Comparison of ENCODE assay signal across 13 cellular contexts in genomic region chr6:132190815-132191175, GRCh38.
DNase-seq lines count a peak whose midpoint lies in the region; ATAC-seq and TF ChIP-seq lines count a peak whose summit lies in the region.
"Had no signal": no experiment of that assay in that cellular context is flagged by ENCODE, and none has a peak within 500 bp of the region (broad histone marks: within the 10 kb centered on the region; RNA-seq: fewer than 3 reads in every experiment).

No MANE protein-coding gene starts in this region.

- H3K27me3 ChIP-seq in SU-DHL-6 (ENCODE audit: low read length) (no peaks in the 10 kb centered on the region), vagina (no peaks in the 10 kb centered on the region)
- H3K27me3 ChIP-seq: upper lobe of left lung had no signal

- TF ChIP-seq POLR2A in vagina (IDR thresholded peaks at IDR 0.05), result no peak

- no peaks in the 10 kb centered on the region for H3K79me2 ChIP-seq in SU-DHL-6 (ENCODE audit: insufficient read depth, low read length)

- H3K36me3 Mint-ChIP-seq in activated naive CD8-positive, alpha-beta T cell treated with anti-CD3 and anti-CD28 coated beads, Interleukin-2, amount 50 U/mL, for 24 hours (ENCODE audit: low read depth), result no peaks in the 10 kb centered on the region
- H3K36me3 Mint-ChIP-seq in activated naive CD8-positive, alpha-beta T cell treated with anti-CD3 and anti-CD28 coated beads for 36 hours, result no peaks in the 10 kb centered on the region

- H3K9me2 ChIP-seq in SU-DHL-6 (replicated peaks; ENCODE audit: insufficient read depth, low read length), result no peaks in the 10 kb centered on the region

- H3K27ac Mint-ChIP-seq in activated naive CD8-positive, alpha-beta T cell treated with anti-CD3 and anti-CD28 coated beads, Interleukin-2, amount 50 U/mL, for 24 hours, result peak overlapping the region; percentile 84
- no peak overlapping the region for H3K27ac Mint-ChIP-seq in activated naive CD8-positive, alpha-beta T cell treated with anti-CD3 and anti-CD28 coated beads for 36 hours

- H3K27ac ChIP-seq in SU-DHL-6 (ENCODE audit: low read depth, low read length), result no peak overlapping the region
- H3K27ac ChIP-seq in vagina, result peak overlapping the region; percentile 21
- H3K27ac ChIP-seq: upper lobe of left lung had no signal

- TF ChIP-seq CTCF in SU-DHL-6 (IDR thresholded peaks at IDR 0.05; ENCODE audit: insufficient read depth, low read length, poor library complexity, severe bottlenecking) (no peak), vagina (IDR thresholded peaks at IDR 0.05) (no peak)

- H3F3A ChIP-seq in SU-DHL-6 (ENCODE audit: insufficient read depth), result no peaks in the 10 kb centered on the region

- H3K4me1 ChIP-seq in vagina, result no peaks in the 10 kb centered on the region
- H3K4me1 ChIP-seq: upper lobe of left lung had no signal

- no peak overlapping the region for H3K4me2 ChIP-seq in SU-DHL-6 (ENCODE audit: low read depth, low read length, poor library complexity, severe bottlenecking)

- H4K20me1 ChIP-seq in SU-DHL-6 (ENCODE audit: low read depth, low read length), result no peaks in the 10 kb centered on the region

- H3K9me3 ChIP-seq in SU-DHL-6 (ENCODE audit: insufficient read depth, low read length) (no peaks in the 10 kb centered on the region), vagina (no peaks in the 10 kb centered on the region)
- H3K9me3 ChIP-seq: upper lobe of left lung had no signal

- no peak overlapping the region for H3K9ac ChIP-seq in SU-DHL-6 (ENCODE audit: low read length)

- no peak for DNase-seq in activated naive CD8-positive, alpha-beta T cell treated with anti-CD3 and anti-CD28 coated beads, Interleukin-2, amount 50 U/mL, for 24 hours
- DNase-seq in activated naive CD8-positive, alpha-beta T cell treated with anti-CD3 and anti-CD28 coated beads for 36 hours, result no peak
- peak; percentile 44 for DNase-seq in foreskin melanocyte
- no peak for DNase-seq in vagina (ENCODE audit: extremely low spot score in 2 of 2)
- DNase-seq in stimulated activated CD4-positive, alpha-beta T cell treated with anti-CD3 and anti-CD28 coated beads, Interleukin-2, amount 100 ng/mL, for 24 hours, result no peak
- DNase-seq in NCI-H1930 (lab: John Stamatoyannopoulos, UW), result no peak
- DNase-seq in cerebellum (ENCODE audit: low spot score), result no peak
- DNase-seq: activated CD8-positive, alpha-beta memory T cell treated with anti-CD3 and anti-CD28 coated beads for 24 hours; cerebellar nuclear complex; SIG-M5; stimulated activated CD4-positive, alpha-beta T cell treated with anti-CD3 and anti-CD28 coated beads, Interleukin-4, amount 100 ng/mL, for 4 hours; upper lobe of left lung had no signal

- H3K4me3 ChIP-seq in SU-DHL-6 (ENCODE audit: insufficient read depth, low read length, poor library complexity, severe bottlenecking) (no peak overlapping the region), vagina (no peak overlapping the region)
- H3K4me3 ChIP-seq: upper lobe of left lung had no signal

- H3K36me3 ChIP-seq in SU-DHL-6 (ENCODE audit: low read length) (no peaks in the 10 kb centered on the region), vagina (no peaks in the 10 kb centered on the region)
- H3K36me3 ChIP-seq: upper lobe of left lung had no signal

- ATAC-seq in activated naive CD8-positive, alpha-beta T cell treated with anti-CD3 and anti-CD28 coated beads, Interleukin-2, amount 50 U/mL, for 24 hours, result no peak

- H3K4me3 Mint-ChIP-seq in activated naive CD8-positive, alpha-beta T cell treated with anti-CD3 and anti-CD28 coated beads, Interleukin-2, amount 50 U/mL, for 24 hours, result no peak overlapping the region
- H3K4me3 Mint-ChIP-seq in activated naive CD8-positive, alpha-beta T cell treated with anti-CD3 and anti-CD28 coated beads for 36 hours, result no peak overlapping the region

- peaks cover 19% of the 10 kb centered on the region for H3K4me1 Mint-ChIP-seq in activated naive CD8-positive, alpha-beta T cell treated with anti-CD3 and anti-CD28 coated beads, Interleukin-2, amount 50 U/mL, for 24 hours
- H3K4me1 Mint-ChIP-seq in activated naive CD8-positive, alpha-beta T cell treated with anti-CD3 and anti-CD28 coated beads for 36 hours, result peaks cover 9% of the 10 kb centered on the region

- intact Hi-C loops in vagina (cut with DNase I), result loop anchor here (5.0 kb wide), 1 partner anchor 1522 kb away; no protein-coding TSS in a partner anchor

- H3K9me3 Mint-ChIP-seq in activated naive CD8-positive, alpha-beta T cell treated with anti-CD3 and anti-CD28 coated beads, Interleukin-2, amount 50 U/mL, for 24 hours, result no peaks in the 10 kb centered on the region
- no peaks in the 10 kb centered on the region for H3K9me3 Mint-ChIP-seq in activated naive CD8-positive, alpha-beta T cell treated with anti-CD3 and anti-CD28 coated beads for 36 hours

- no peaks in the 10 kb centered on the region for H3K27me3 Mint-ChIP-seq in activated naive CD8-positive, alpha-beta T cell treated with anti-CD3 and anti-CD28 coated beads, Interleukin-2, amount 50 U/mL, for 24 hours
- peaks cover 3% of the 10 kb centered on the region for H3K27me3 Mint-ChIP-seq in activated naive CD8-positive, alpha-beta T cell treated with anti-CD3 and anti-CD28 coated beads for 36 hours

- H2AFZ ChIP-seq in SU-DHL-6 (ENCODE audit: low read depth, low read length, severe bottlenecking), result peak overlapping the region; percentile 37
